Comparison of ENCODE assay signal across 11 cellular contexts in the genomic region with DNA sequence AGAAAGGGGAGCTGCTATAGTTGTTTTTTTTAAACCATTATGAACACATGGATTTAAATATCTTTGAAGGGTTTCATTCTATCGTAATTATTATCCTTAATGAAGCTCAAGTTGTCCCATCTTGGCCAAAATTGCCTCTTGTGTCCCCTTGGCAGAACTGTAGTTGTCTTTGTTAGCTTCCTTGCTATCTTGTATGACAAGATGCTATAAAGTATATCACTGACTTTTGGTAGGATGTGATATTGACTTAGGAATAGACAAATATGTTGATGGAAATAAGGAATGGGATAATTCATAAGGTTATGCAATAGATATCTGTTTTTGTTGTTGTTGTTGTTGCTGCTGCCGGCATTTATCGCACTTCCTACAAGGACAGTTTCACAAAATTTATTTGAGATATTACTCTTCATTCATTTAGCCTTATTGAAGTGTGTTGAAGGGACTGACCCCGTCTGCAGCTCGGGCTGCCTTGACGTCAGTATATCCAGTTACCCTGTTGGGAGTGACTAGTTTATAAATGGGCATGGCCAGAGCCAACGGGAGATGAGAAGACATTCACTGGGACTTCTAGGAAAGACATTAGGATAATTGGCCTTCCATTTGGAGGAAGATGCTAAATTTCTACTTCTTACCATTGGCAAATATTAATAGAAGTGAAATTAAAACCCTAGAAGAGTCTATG.
"Had no signal": no experiment of that assay in that cellular context is flagged by ENCODE, and none has a peak within 500 bp of the region (broad histone marks: within the 10 kb centered on the region; RNA-seq: fewer than 3 reads in every experiment).

No MANE protein-coding gene starts in this region.

- H3K27me3 ChIP-seq: esophagus muscularis mucosa, neutrophil had no signal

- H3K9me3 ChIP-seq: esophagus muscularis mucosa, neutrophil had no signal

- ATAC-seq: natural killer cell; stimulated activated naive CD8-positive, alpha-beta T cell treated with anti-CD3 and anti-CD28 coated beads, Interleukin-15, Interleukin-2, amounts not matched to agents 100 U/mL and 50 U/mL, for 24 hours had no signal

- H3K27ac ChIP-seq: esophagus muscularis mucosa, neutrophil, skin epidermis, WERI-Rb-1 had no signal

- H3K9me3 Mint-ChIP-seq: activated CD4-positive, alpha-beta memory T cell treated with anti-CD3 and anti-CD28 coated beads, Interleukin-2, amount 10 ng/mL, durations not matched to agents 7 days and 5 days; activated T-cell treated with anti-CD3 and anti-CD28 coated beads, Interleukin-2, amount 50 U/mL, for 24 hours; natural killer cell had no signal

- H3K4me3 Mint-ChIP-seq: activated CD4-positive, alpha-beta memory T cell treated with anti-CD3 and anti-CD28 coated beads, Interleukin-2, amount 10 ng/mL, durations not matched to agents 7 days and 5 days; activated T-cell treated with anti-CD3 and anti-CD28 coated beads, Interleukin-2, amount 50 U/mL, for 24 hours; natural killer cell had no signal

- H3K36me3 ChIP-seq: esophagus muscularis mucosa, neutrophil, WERI-Rb-1 had no signal

- H3K4me3 ChIP-seq: esophagus muscularis mucosa, skin epidermis had no signal

- H3K4me1 Mint-ChIP-seq: activated CD4-positive, alpha-beta memory T cell treated with anti-CD3 and anti-CD28 coated beads, Interleukin-2, amount 10 ng/mL, durations not matched to agents 7 days and 5 days had no signal

- H3K4me1 ChIP-seq: esophagus muscularis mucosa had no signal

- DNase-seq: activated CD4-positive, alpha-beta memory T cell treated with anti-CD3 and anti-CD28 coated beads, Interleukin-2, amount 10 ng/mL, durations not matched to agents 7 days and 5 days; activated effector memory CD4-positive, alpha-beta T cell treated with Interleukin-2 at 50 U/mL for 16 hours; activated naive CD4-positive, alpha-beta T cell treated with anti-CD3 and anti-CD28 coated beads, Interleukin-2, amount 50 U/mL, for 16 hours; activated T-cell treated with anti-CD3 and anti-CD28 coated beads, Interleukin-2, amount 50 U/mL, for 24 hours; natural killer cell; stimulated activated CD4-positive, alpha-beta T cell treated with anti-CD3 and anti-CD28 coated beads, Interleukin-4, amount 100 ng/mL, for 24 hours; stimulated activated naive CD8-positive, alpha-beta T cell treated with anti-CD3 and anti-CD28 coated beads, Interleukin-15, Interleukin-2, amounts not matched to agents 100 U/mL and 50 U/mL, for 24 hours; WERI-Rb-1 had no signal

- H3K36me3 Mint-ChIP-seq: natural killer cell had no signal

- H3K27ac Mint-ChIP-seq: activated CD4-positive, alpha-beta memory T cell treated with anti-CD3 and anti-CD28 coated beads, Interleukin-2, amount 10 ng/mL, durations not matched to agents 7 days and 5 days; activated T-cell treated with anti-CD3 and anti-CD28 coated beads, Interleukin-2, amount 50 U/mL, for 24 hours; natural killer cell had no signal

- H3K27me3 Mint-ChIP-seq: activated CD4-positive, alpha-beta memory T cell treated with anti-CD3 and anti-CD28 coated beads, Interleukin-2, amount 10 ng/mL, durations not matched to agents 7 days and 5 days; activated T-cell treated with anti-CD3 and anti-CD28 coated beads, Interleukin-2, amount 50 U/mL, for 24 hours had no signal
